Comparison of ENCODE assay signal across 8 cellular contexts in the genomic region with DNA sequence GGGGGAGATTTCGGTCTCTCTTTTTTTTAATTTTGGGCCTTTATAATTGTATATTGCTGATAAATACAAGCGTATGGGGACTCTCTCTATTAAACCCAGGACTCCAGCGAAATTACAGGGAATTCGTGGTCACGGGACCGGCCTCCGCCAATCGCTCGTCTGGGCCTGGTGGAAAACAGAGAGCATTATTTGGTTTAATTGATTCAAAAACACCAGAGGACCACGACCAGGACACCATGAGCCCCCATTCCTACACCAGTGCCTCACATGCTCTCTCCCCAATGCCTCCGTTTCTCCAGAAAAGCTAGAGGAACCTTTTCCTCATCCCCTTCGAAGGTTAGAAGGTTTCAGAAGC. TPM values are rescaled to one million over a fixed set of nuclear protein-coding genes. Genes with fewer than 3 reads are reported as not detected.
DNase-seq lines count a peak whose midpoint lies in the region; ATAC-seq, FAIRE-seq and TF ChIP-seq lines count a peak whose summit lies in the region.

Gene HOXB2, minus strand, starts transcription at position 88 of the 355 bp plus-strand sequence. CDS start 198 bp downstream, outside the sequence.

- H2AFZ ChIP-seq in MM.1S (ENCODE audit: low read length) (0 out of 2 replicates have a peak within 1 kb of the TSS, but pooled peaks have one; percentile 39), K562 (ENCODE audit: low read depth, low read length) (peak within 1 kb of the TSS; percentile 30; the same call in 1 of the 2 replicates)

- H3K9me3 ChIP-seq in MM.1S (replicated peaks; ENCODE audit: insufficient read depth, low read length) (no peaks in the 10 kb centered on the region), K562 (replicated peaks; ENCODE audit: control insufficient read depth, insufficient read depth, low read depth, low read length) (no peaks in the 10 kb centered on the region), lower lobe of right lung (no peaks in the 10 kb centered on the region), tibial nerve (no peaks in the 10 kb centered on the region)

- H3K36me3 ChIP-seq in BJ (ENCODE audit: control insufficient read depth, insufficient read depth, low read length) = no peaks in the 10 kb centered on the region
- H3K36me3 ChIP-seq in MM.1S (replicated peaks; ENCODE audit: insufficient read depth, low read length) = no peaks in the 10 kb centered on the region
- peaks cover 34% of the 10 kb centered on the region; the same call in 2 of the 3 replicates for H3K36me3 ChIP-seq in K562 (ENCODE audit: control insufficient read depth, insufficient read depth, low read length)
- no peaks in the 10 kb centered on the region for H3K36me3 ChIP-seq in lower lobe of right lung
- no peaks in the 10 kb centered on the region for H3K36me3 ChIP-seq in tibial nerve

- H3K27me3 ChIP-seq in BJ (ENCODE audit: control insufficient read depth, insufficient read depth, low read length) (peaks cover 16% of the 10 kb centered on the region), MM.1S (replicated peaks; ENCODE audit: insufficient read depth, low read length) (peaks cover 16% of the 10 kb centered on the region), K562 (ENCODE audit: control insufficient read depth in 2 of 2, insufficient read depth in 2 of 2, low read length in 2 of 2) (no peaks in the 10 kb centered on the region), lower lobe of right lung (ENCODE audit: low read depth) (peaks cover 70% of the 10 kb centered on the region), tibial nerve (peaks cover 0 to 68% of the 10 kb centered on the region in 2 donors)

- CTCF ChIA-PET in BJ (lab: Yijun Ruan, JAX) (no interaction called here), K562 (lab: Yijun Ruan, JAX; ENCODE audit: low intra/inter-chr PET ratio) (no interaction called here)

- WGBS in K562 (ENCODE audit: insufficient coverage, low coverage, missing lambda C conversion rate) = 4% methylated on average over 11 of the region's 12 CpGs
- 19 to 29% methylated on average over 12 of the region's 12 CpGs for WGBS in tibial nerve, 2 donors

- H3K9me1 ChIP-seq in K562 (ENCODE audit: control insufficient read depth, insufficient read depth, low read length) = no peaks in the 10 kb centered on the region

- BruUV-seq in K562 (replicated peaks; lab: Mats Ljungman, UMichigan) = no TSS peak

- H3K9me2 ChIP-seq in MM.1S (replicated peaks; ENCODE audit: insufficient read depth, low read length) = no peaks in the 10 kb centered on the region

- no peaks in the 10 kb centered on the region for H3F3A ChIP-seq in MM.1S (ENCODE audit: insufficient read depth, low read length)

- TF ChIP-seq CTCF in BJ (IDR thresholded peaks at IDR 0.05; ENCODE audit: insufficient read depth, low read depth, low read length) (no peak), MM.1S (IDR thresholded peaks at IDR 0.05; ENCODE audit: low read length) (no peak), K562 (IDR thresholded peaks at IDR 0.05 in 2 of 3, conservative IDR thresholded peaks at IDR 0.05 in 1 of 3; ENCODE audit: insufficient read depth in 2 of 3, low read depth in 1 of 3, low read length in 3 of 3) (no peak), lower lobe of right lung (IDR thresholded peaks at IDR 0.05) (no peak), tibial nerve (IDR thresholded peaks at IDR 0.05) (no peak)

- TF ChIP-seq RAD21 in K562 (CRISPR knock-in tag; conservative IDR thresholded peaks at IDR 0.05 in 1 of 2, IDR thresholded peaks at IDR 0.05 in 1 of 2) = no peak

- POLR2A ChIA-PET in BJ (lab: Charles Lee) (no interaction called here), K562 (lab: Yijun Ruan, JAX) (interaction anchor here (0.6 kb wide), 1 partner anchor 93 kb away, joined by 3 read pairs; no protein-coding TSS in a partner anchor)

- peak; percentile 6; the same call in 1 of the 3 replicates for ATAC-seq in K562
- ATAC-seq in lower lobe of right lung = no peak

- TF ChIP-seq EP300 in K562 (IDR thresholded peaks at IDR 0.05; ENCODE audit: low read length) = no peak
- peak in 1 of 2 donors; percentile 15 for TF ChIP-seq EP300 in tibial nerve (IDR thresholded peaks at IDR 0.05)

- no peak for DNase-seq in BJ (ENCODE audit: low read depth)
- DNase-seq in MM.1S = no peak
- peak; percentile 68 to 74 (median 68) for DNase-seq in K562 (ENCODE audit: extremely low read depth in 1 of 4, low spot score in 3 of 4)
- DNase-seq in lower lobe of right lung = no peak
- no peak for DNase-seq in tibial nerve (ENCODE audit: low spot score in 2 of 2)
- no peak for DNase-seq in cortex of kidney (lab: John Stamatoyannopoulos, UW)
- no peak for DNase-seq in NCI-H526 (lab: John Stamatoyannopoulos, UW)
- no peak for DNase-seq in HuH-7 (ENCODE audit: low spot score)

- H3K79me2 ChIP-seq in MM.1S (ENCODE audit: low read length) (no peaks in the 10 kb centered on the region), K562 (ENCODE audit: control insufficient read depth, insufficient read depth, low read length) (peaks cover 92% of the 10 kb centered on the region)

- intact Hi-C loops in K562 (cut with micrococcal nuclease) (no loop called here), lower lobe of right lung (cut with DNase I) (no loop called here)

- FAIRE-seq in K562 (lab: Jason Lieb, UNC) = no peak

- H3K9ac ChIP-seq in MM.1S (ENCODE audit: low read length) (no peak within 1 kb of the TSS), K562 (ENCODE audit: insufficient read depth in 1 of 2, low read depth in 2 of 2, low read length in 2 of 2) (peak within 1 kb of the TSS; percentile 93 to 99)

- in situ Hi-C loops in K562 (cut with MboI) = no loop called here

- peak within 1 kb of the TSS; percentile 50 for H3K4me3 ChIP-seq in BJ (ENCODE audit: low read depth, low read length)
- 0 out of 2 replicates have a peak within 1 kb of the TSS, but pooled peaks have one; percentile 66 for H3K4me3 ChIP-seq in MM.1S (ENCODE audit: low read length)
- peak within 1 kb of the TSS; percentile 90 for H3K4me3 ChIP-seq in K562
- H3K4me3 ChIP-seq in lower lobe of right lung = peak within 1 kb of the TSS; percentile 58
- peak within 1 kb of the TSS; percentile 51 to 66 (median 59) for H3K4me3 ChIP-seq in tibial nerve

- H4K20me1 ChIP-seq in MM.1S (ENCODE audit: insufficient read depth, low read length) (no peaks in the 10 kb centered on the region), K562 (replicated peaks; ENCODE audit: control insufficient read depth, insufficient read depth, low read length) (no peaks in the 10 kb centered on the region)

- H3K27ac ChIP-seq in MM.1S (ENCODE audit: low read length) (no peak within 1 kb of the TSS), K562 (ENCODE audit: extremely low read depth, low read depth, low read length) (peak within 1 kb of the TSS; percentile 95), lower lobe of right lung (peak within 1 kb of the TSS; percentile 86), tibial nerve (peak within 1 kb of the TSS; percentile 89 to 96 (median 92))

- H3K4me2 ChIP-seq in MM.1S (ENCODE audit: low read depth, low read length) = peak within 1 kb of the TSS; percentile 92
- H3K4me2 ChIP-seq in K562 (ENCODE audit: insufficient read depth, low read length) = peak within 1 kb of the TSS; percentile 81

- TF ChIP-seq POLR2A in K562 (conservative IDR thresholded peaks at IDR 0.05) = no peak
- TF ChIP-seq POLR2A in tibial nerve (IDR thresholded peaks at IDR 0.05) = peak in 1 of 2 donors; percentile 7

- H3K4me1 ChIP-seq in MM.1S (ENCODE audit: low read length) (peaks cover 5% of the 10 kb centered on the region; the same call in 1 of the 2 replicates), K562 (replicated peaks in 1 of 2; ENCODE audit: control insufficient read depth in 2 of 2, insufficient read depth in 2 of 2, low read length in 2 of 2) (peaks cover 24 to 46% of the 10 kb centered on the region in 2 experiments), lower lobe of right lung (peaks cover 24% of the 10 kb centered on the region), tibial nerve (peaks cover 0 to 32% (median 2%) of the 10 kb centered on the region in 4 donors)

RNA-seq across cellular contexts. Expression of gene HOXB2, which starts in this region (rescaled TPM):
- polyA plus RNA-seq in BJ (2011; rRNA removed) (1.5 and 1.7 TPM in 2 replicates), K562 (2011; rRNA removed) (15.9 and 16.4 TPM in 2 replicates), K562 (2014; fragmentation: Illumina TruSeq; extraction: Trizol) (32.5 and 32.6 TPM in 2 replicates), K562 (2014; fragmentation: Nextera tagmentation; extraction: Ambion mirVana) (1 to 10 TPM; 2.1 to 3.1 TPM), K562 (2014; rRNA removed) (66.4 and 97.7 TPM in 2 replicates)
- polyA minus RNA-seq in BJ (2011; rRNA and poly(A)+ RNA removed) = 0.67 and 0.85 TPM in 2 replicates
- 18.7 and 27.7 TPM in 2 replicates for total RNA-seq in K562 (2011; cell fraction: chromatin; rRNA removed; ENCODE audit: low replicate concordance)
- total RNA-seq in K562 (2011; cell fraction: nucleolus; rRNA removed) = 34.9 and 41.4 TPM in 2 replicates
- 30.6 and 32.7 TPM in 2 replicates for total RNA-seq in K562 (2011; cell fraction: nucleoplasm; rRNA removed)
- total RNA-seq in K562 (2014; rRNA removed) (35.0 and 42.1 TPM in 2 replicates), K562 (2014; rRNA removed; fragmentation: Illumina TruSeq; extraction: Trizol) (13.0 and 16.9 TPM in 2 replicates), K562 (2015; rRNA removed; fragmentation: Illumina TruSeq; extraction: Trizol) (21.2 and 22.2 TPM in 2 replicates), K562 (2021) (74.2 and 75.5 TPM in 2 replicates), lower lobe of right lung (5.6 TPM), tibial nerve (10 to 100 TPM in 3 of 4 donors, 1 to 10 TPM in 1; 6.9 to 29.3 (median 19.2) TPM)
- 24.2 and 53.7 TPM in 2 replicates for polyA plus RNA-seq in K562 (2011; cell fraction: cytosol; rRNA removed)
- polyA plus RNA-seq in K562 (2011; cell fraction: nucleus; rRNA removed) = 43.7 and 75.1 TPM in 2 replicates
- 50.1 and 61.9 TPM in 2 replicates for polyA plus RNA-seq in K562 (2012)
- polyA minus RNA-seq in K562 (2011; rRNA and poly(A)+ RNA removed) = 5.8 and 6.4 TPM in 2 replicates
- polyA minus RNA-seq in K562 (2011; cell fraction: cytosol; rRNA and poly(A)+ RNA removed) = 7.7 and 8.4 TPM in 2 replicates
- 21.1 and 32.0 TPM in 2 replicates for polyA minus RNA-seq in K562 (2011; cell fraction: nucleus; rRNA and poly(A)+ RNA removed)

Comparison
In these comparisons a context has a peak if more than half of its experiments do, and no peak if none do; other contexts are left out.
1. DNase-seq: peak in K562 (4 of 4); none in BJ (single experiment), MM.1S (single experiment), lower lobe of right lung (single experiment), tibial nerve (0 of 2), cortex of kidney (single experiment), NCI-H526 (0 of 2) and HuH-7 (single experiment).
2. Peak in every context shown above with its lines, with median percentiles within 50 percentile points of each other: H3K4me3 ChIP-seq.